In the genomic region with DNA sequence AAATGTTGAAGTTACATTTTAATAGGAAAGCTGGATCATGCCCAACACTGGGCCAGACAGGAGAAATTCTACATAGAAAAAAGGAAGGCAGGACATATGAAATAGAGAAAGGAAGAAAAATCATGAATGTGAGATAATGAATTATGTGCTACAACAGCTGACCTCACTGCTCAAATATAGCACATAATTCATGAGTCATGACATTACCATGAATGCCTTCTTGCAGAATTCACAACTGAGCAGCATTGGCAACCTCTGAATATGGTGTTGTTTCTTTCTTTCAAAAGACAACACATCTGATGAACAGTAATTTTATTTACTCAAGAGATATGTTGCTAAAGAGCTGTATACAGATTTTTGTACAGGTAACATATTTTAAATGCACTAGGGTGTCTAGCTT, we compare ENCODE assay signal across 14 cellular contexts. TPM values are rescaled to one million over a fixed set of nuclear protein-coding genes. Genes with fewer than 3 reads are reported as not detected.
A peak's percentile ranks its signal among the peaks of the same experiment; 100 is the strongest.
DNase-seq lines count a peak whose midpoint lies in the region; ATAC-seq and TF ChIP-seq lines count a peak whose summit lies in the region.
"Had no signal": no experiment of that assay in that cellular context is flagged by ENCODE, and none has a peak within 500 bp of the region (broad histone marks: within the 10 kb centered on the region; RNA-seq: fewer than 3 reads in every experiment).

No MANE protein-coding gene starts in this region.

- no peak overlapping the region for H3K27ac Mint-ChIP-seq in stimulated activated naive CD8-positive, alpha-beta T cell treated with anti-CD3 and anti-CD28 coated beads, Interleukin-15, amount 100 ng/mL, for 72 hours
- H3K27ac Mint-ChIP-seq: activated T-helper 1 cell treated with anti-CD3 and anti-CD28 coated beads, Interleukin-12 subunit alpha, Interleukin-12 subunit beta, Interleukin-2, Interleukin-4 antibody, amounts not matched to agents 30 ng/mL and 10 ng/mL and 1 ng/mL, durations not matched to agents 14 hours and 24 hours and 36 hours; CD4-positive, CD25-positive, alpha-beta regulatory T cell; stimulated activated naive CD8-positive, alpha-beta T cell treated with anti-CD3 and anti-CD28 coated beads, Interleukin-15, Interleukin-2, amounts not matched to agents 100 ng/mL and 50 ng/mL, for 24 hours had no signal

- peak overlapping the region; percentile 67 for H3K27ac ChIP-seq in epithelial cell of prostate
- no peak overlapping the region for H3K27ac ChIP-seq in left ventricle myocardium inferior (replicated peaks)

- H3K27me3 Mint-ChIP-seq in stimulated activated naive CD8-positive, alpha-beta T cell treated with anti-CD3 and anti-CD28 coated beads, Interleukin-15, amount 100 ng/mL, for 72 hours: peaks cover 36% of the 10 kb centered on the region
- H3K27me3 Mint-ChIP-seq: brain had no signal

- H3K4me1 ChIP-seq in left ventricle myocardium inferior: peaks cover 4% of the 10 kb centered on the region

- no peak for ATAC-seq in stimulated activated naive CD8-positive, alpha-beta T cell treated with anti-CD3 and anti-CD28 coated beads, Interleukin-15, amount 100 ng/mL, for 72 hours
- ATAC-seq in GM19035 (IDR thresholded peaks at IDR 0.05; ENCODE audit: unreplicated experiment): no peak

- H3K9me3 ChIP-seq in left ventricle myocardium inferior (replicated peaks): peaks cover 12% of the 10 kb centered on the region

- no peak for TF ChIP-seq CTCF in left ventricle myocardium inferior (IDR thresholded peaks at IDR 0.05; ENCODE audit: borderline replicate concordance)

- peaks cover 0 to 5% of the 10 kb centered on the region in 2 donors for H3K9me3 Mint-ChIP-seq in stimulated activated naive CD8-positive, alpha-beta T cell treated with anti-CD3 and anti-CD28 coated beads, Interleukin-15, amount 100 ng/mL, for 72 hours
- H3K9me3 Mint-ChIP-seq: activated T-helper 1 cell treated with anti-CD3 and anti-CD28 coated beads, Interleukin-12 subunit alpha, Interleukin-12 subunit beta, Interleukin-2, Interleukin-4 antibody, amounts not matched to agents 30 ng/mL and 10 ng/mL and 1 ng/mL, durations not matched to agents 14 hours and 24 hours and 36 hours had no signal

- no peak overlapping the region for H3K4me3 ChIP-seq in left ventricle myocardium inferior

- intact Hi-C loops in left ventricle myocardium inferior (cut with micrococcal nuclease): no loop called here

- H3K36me3 ChIP-seq in left ventricle myocardium inferior: no peaks in the 10 kb centered on the region

- no peaks in the 10 kb centered on the region for H3K4me1 Mint-ChIP-seq in stimulated activated naive CD8-positive, alpha-beta T cell treated with anti-CD3 and anti-CD28 coated beads, Interleukin-15, amount 100 ng/mL, for 72 hours
- H3K4me1 Mint-ChIP-seq: brain; CD4-positive, CD25-positive, alpha-beta regulatory T cell had no signal

- no peak overlapping the region for H3K4me3 Mint-ChIP-seq in stimulated activated naive CD8-positive, alpha-beta T cell treated with anti-CD3 and anti-CD28 coated beads, Interleukin-15, amount 100 ng/mL, for 72 hours
- H3K4me3 Mint-ChIP-seq: activated T-helper 1 cell treated with anti-CD3 and anti-CD28 coated beads, Interleukin-12 subunit alpha, Interleukin-12 subunit beta, Interleukin-2, Interleukin-4 antibody, amounts not matched to agents 30 ng/mL and 10 ng/mL and 1 ng/mL, durations not matched to agents 14 hours and 24 hours and 36 hours; brain; CD4-positive, CD25-positive, alpha-beta regulatory T cell; stimulated activated naive CD8-positive, alpha-beta T cell treated with anti-CD3 and anti-CD28 coated beads, Interleukin-15, Interleukin-2, amounts not matched to agents 100 ng/mL and 50 ng/mL, for 24 hours had no signal

- peak; percentile 70 for DNase-seq in EL
- DNase-seq in RPMI7951 (ENCODE audit: low read depth): peak; percentile 14
- DNase-seq in epithelial cell of prostate (ENCODE audit: low read depth, low spot score): peak; percentile 70
- peak; percentile 48 for DNase-seq in non-pigmented ciliary epithelial cell (ENCODE audit: low read depth)
- DNase-seq in stimulated activated naive CD8-positive, alpha-beta T cell treated with anti-CD3 and anti-CD28 coated beads, Interleukin-15, amount 100 ng/mL, for 72 hours: no peak
- no peak for DNase-seq in C1 segment of cervical spinal cord (lab: John Stamatoyannopoulos, UW)
- no peak for DNase-seq in left ventricle myocardium inferior
- DNase-seq: activated CD4-positive, alpha-beta T cell treated with anti-CD3 and anti-CD28 coated beads for 48 hours; CD4-positive, CD25-positive, alpha-beta regulatory T cell; NCI-H2081 treated with DMSO at 0.1 percent for 48 hours had no signal

- H3K27me3 ChIP-seq in left ventricle myocardium inferior (ENCODE audit: low read depth): no peaks in the 10 kb centered on the region

RNA-seq across cellular contexts. Expression of gene APBA1, which starts 34.4 kb away (rescaled TPM):
- total RNA-seq in RPMI7951 (2014; rRNA removed; shearing (Covaris generic)): 0.10 and 0.12 TPM in 2 replicates
- total RNA-seq in left ventricle myocardium inferior: 3.0 TPM

Comparison
In these comparisons a context has a peak if more than half of its experiments do, and no peak if none do; other contexts are left out.
1. DNase-seq: peak in EL (single experiment), RPMI7951 (single experiment), epithelial cell of prostate (single experiment) and non-pigmented ciliary epithelial cell (single experiment); none in stimulated activated naive CD8-positive, alpha-beta T cell treated with anti-CD3 and anti-CD28 coated beads, Interleukin-15, amount 100 ng/mL, for 72 hours (0 of 2), C1 segment of cervical spinal cord (0 of 14) and left ventricle myocardium inferior (single experiment).